Comparison of ENCODE assay signal across 8 cellular contexts in the genomic region with DNA sequence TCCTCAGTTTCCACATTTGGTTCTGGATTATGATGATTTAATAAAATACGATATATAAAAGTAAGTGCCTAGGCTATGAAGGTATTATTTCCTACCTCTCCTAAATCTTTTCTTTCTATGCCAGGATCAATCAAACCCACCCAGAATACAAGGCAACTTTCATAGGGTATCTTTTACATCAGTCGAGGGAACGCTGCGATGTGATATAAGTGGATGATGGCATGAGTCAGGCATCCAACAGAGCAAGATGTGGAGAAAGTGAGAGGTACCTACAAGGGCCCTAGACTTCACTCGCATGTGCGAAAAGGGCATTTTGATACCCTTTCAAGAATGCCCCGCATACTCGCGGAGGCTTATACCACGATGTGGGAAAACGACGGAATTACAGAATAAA. TPM values are rescaled to one million over a fixed set of nuclear protein-coding genes. Genes with fewer than 3 reads are reported as not detected.
A peak's percentile ranks its signal among the peaks of the same experiment; 100 is the strongest.
DNase-seq lines count a peak whose midpoint lies in the region; ATAC-seq and TF ChIP-seq lines count a peak whose summit lies in the region.

No MANE protein-coding gene starts in this region.

- peaks cover 0 to 32% (median 3%) of the 10 kb centered on the region in 9 donors for H3K4me1 ChIP-seq in heart right ventricle
- peaks cover 4% of the 10 kb centered on the region for H3K4me1 ChIP-seq in thymus (ENCODE audit: control insufficient read depth, insufficient read depth, low read length)

- POLR2A ChIA-PET in activated naive CD8-positive, alpha-beta T cell treated with anti-CD3 and anti-CD28 coated beads, Interleukin-2, amount 10 ng/mL, durations not matched to agents 7 days and 5 days (lab: Charles Lee) = interaction anchor here (1.1 kb wide), 1 partner anchor 508 kb away, joined by 4 read pairs; a partner anchor contains a TSS

- peak overlapping the region in 6 of 10 donors; percentile 71 to 86 (median 80) for H3K27ac ChIP-seq in heart right ventricle
- H3K27ac ChIP-seq in layer of hippocampus (ENCODE audit: low read depth, low read length) = peak overlapping the region; percentile 99
- no peak overlapping the region for H3K27ac ChIP-seq in thymus (ENCODE audit: low read depth)

- H3K27ac Mint-ChIP-seq in activated naive CD8-positive, alpha-beta T cell treated with anti-CD3 and anti-CD28 coated beads, Interleukin-2, amount 10 ng/mL, durations not matched to agents 7 days and 5 days = peak overlapping the region; percentile 30

- H3K27me3 Mint-ChIP-seq in activated naive CD8-positive, alpha-beta T cell treated with anti-CD3 and anti-CD28 coated beads, Interleukin-2, amount 10 ng/mL, durations not matched to agents 7 days and 5 days = peaks cover 59% of the 10 kb centered on the region

- no peaks in the 10 kb centered on the region for H3K9me3 ChIP-seq in heart right ventricle
- H3K9me3 ChIP-seq in thymus (ENCODE audit: control insufficient read depth) = no peaks in the 10 kb centered on the region

- H3K4me1 Mint-ChIP-seq in activated naive CD8-positive, alpha-beta T cell treated with anti-CD3 and anti-CD28 coated beads, Interleukin-2, amount 10 ng/mL, durations not matched to agents 7 days and 5 days = peaks cover 13% of the 10 kb centered on the region

- 15% methylated on average over 12 of the region's 12 CpGs for WGBS in heart right ventricle, 2 donors
- WGBS in thymus = 38% methylated on average over 12 of the region's 12 CpGs

- intact Hi-C loops in heart right ventricle (cut with DNase I) (loop anchor here in 1 of 10 donors (10.0 kb wide), 1 partner anchor 77 kb away; no protein-coding TSS in a partner anchor), left cardiac atrium (cut with DNase I) (no loop called here)

- peak overlapping the region; percentile 80 for H3K4me3 Mint-ChIP-seq in activated naive CD8-positive, alpha-beta T cell treated with anti-CD3 and anti-CD28 coated beads, Interleukin-2, amount 10 ng/mL, durations not matched to agents 7 days and 5 days

- no peaks in the 10 kb centered on the region for H3K36me3 Mint-ChIP-seq in activated naive CD8-positive, alpha-beta T cell treated with anti-CD3 and anti-CD28 coated beads, Interleukin-2, amount 10 ng/mL, durations not matched to agents 7 days and 5 days

- DNase-seq in heart right ventricle (no peak), left cardiac atrium (no peak), NCI-H2029 treated with DMSO at 0.1 percent for 48 hours (lab: John Stamatoyannopoulos, UW) (no peak), NCI-H128 (lab: John Stamatoyannopoulos, UW; ENCODE audit: unreplicated experiment) (no peak)
- no peak for DNase-seq in activated naive CD8-positive, alpha-beta T cell treated with anti-CD3 and anti-CD28 coated beads, Interleukin-2, amount 10 ng/mL, durations not matched to agents 7 days and 5 days

- ATAC-seq in heart right ventricle = peak in 1 of 8 donors; percentile 12
- no peak for ATAC-seq in left cardiac atrium
- no peak for ATAC-seq in activated naive CD8-positive, alpha-beta T cell treated with anti-CD3 and anti-CD28 coated beads, Interleukin-2, amount 10 ng/mL, durations not matched to agents 7 days and 5 days (ENCODE audit: low read depth)
- ATAC-seq in HG03025 (IDR thresholded peaks at IDR 0.05; ENCODE audit: low FRiP score, unreplicated experiment) = no peak

- peak overlapping the region; percentile 63 to 93 (median 84) for H3K4me3 ChIP-seq in heart right ventricle
- H3K4me3 ChIP-seq in thymus (ENCODE audit: low read length) = peak overlapping the region; percentile 52

- H3K36me3 ChIP-seq in heart right ventricle = no peaks in the 10 kb centered on the region
- no peaks in the 10 kb centered on the region for H3K36me3 ChIP-seq in thymus (ENCODE audit: control insufficient read depth, insufficient read depth)

- no peaks in the 10 kb centered on the region for H3K9me3 Mint-ChIP-seq in activated naive CD8-positive, alpha-beta T cell treated with anti-CD3 and anti-CD28 coated beads, Interleukin-2, amount 10 ng/mL, durations not matched to agents 7 days and 5 days

- TF ChIP-seq CTCF in heart right ventricle (IDR thresholded peaks at IDR 0.05) = no peak

- peaks cover 0 to 44% (median 7%) of the 10 kb centered on the region in 7 donors for H3K27me3 ChIP-seq in heart right ventricle
- H3K27me3 ChIP-seq in layer of hippocampus (ENCODE audit: control insufficient read depth, insufficient read depth, low read length) = no peaks in the 10 kb centered on the region
- H3K27me3 ChIP-seq in thymus (ENCODE audit: control insufficient read depth, insufficient read depth) = peaks cover 14% of the 10 kb centered on the region

RNA-seq across cellular contexts. Expression of a gene that starts 0.7 kb away (rescaled TPM):
- total RNA-seq in heart right ventricle (10 to 100 TPM in 1 of 10 donors, 1 to 10 TPM in 9; 2.1 to 12.1 (median 3.7) TPM), left cardiac atrium (10 to 100 TPM; 13.7 to 19.1 TPM)
- polyA plus RNA-seq in heart right ventricle (1 to 10 TPM; 1.0 to 4.2 TPM), thymus (1.9 TPM)
- total RNA-seq in activated naive CD8-positive, alpha-beta T cell treated with anti-CD3 and anti-CD28 coated beads, Interleukin-2, amount 10 ng/mL, durations not matched to agents 7 days and 5 days = 1 to 10 TPM; 1.3 to 2.3 TPM
